ENCODE assay signal across 1 cellular context in the genomic region with DNA sequence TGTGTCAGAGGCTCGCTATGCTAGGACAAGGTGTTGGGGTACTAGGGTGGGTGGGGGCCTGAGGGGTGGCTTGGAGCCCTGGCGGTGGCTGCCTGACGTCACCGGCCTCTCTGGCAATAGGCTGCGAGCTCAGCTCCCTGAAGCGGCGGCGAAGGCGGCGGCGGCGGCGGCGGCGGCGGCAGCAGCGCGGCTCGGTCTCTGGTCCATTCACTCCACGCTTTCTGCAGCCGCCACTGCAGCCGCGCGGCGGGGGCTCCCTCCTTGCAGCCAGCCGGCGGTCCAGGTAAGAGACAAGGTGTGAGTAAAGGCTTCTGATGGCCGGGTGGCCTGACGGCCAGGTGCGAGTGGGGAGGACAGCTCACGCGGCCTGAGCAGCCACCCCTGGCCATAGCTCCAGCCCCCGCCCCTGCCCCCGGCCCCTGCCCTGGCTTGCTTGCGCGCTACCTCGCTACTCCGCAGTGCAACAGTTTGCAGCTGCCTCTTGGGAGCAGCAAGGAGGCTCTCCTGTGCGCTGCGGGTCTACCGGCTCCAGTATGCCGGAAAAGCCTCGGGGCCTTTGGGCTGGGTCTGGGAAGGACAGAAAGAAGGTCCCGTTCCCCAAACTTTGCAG.
TF ChIP-seq lines count a peak whose summit lies in the region.

C11orf87 (plus strand) TSS at position 210 of the 610 bp plus-strand sequence. CDS start 1,444 bp downstream, outside the sequence.

TF ChIP-seq in HEK293, 187 proteins besides CTCF, POLR2A, EP300 and RAD21 (continued from another document):
- TF ChIP-seq ZNF639 (tag by site-specific recombination; IDR thresholded peaks at IDR 0.05) (no peak), PATZ1 (tag by site-specific recombination; IDR thresholded peaks at IDR 0.05) (no peak), ZNF10 (tag by site-specific recombination; IDR thresholded peaks at IDR 0.05) (no peak), ZBTB44 (tag by site-specific recombination; IDR thresholded peaks at IDR 0.05) (no peak)
TF ChIP-seq in HEK293: peak in this region for 0.
